9 cellular contexts compared by ENCODE assay signal in the genomic region with DNA sequence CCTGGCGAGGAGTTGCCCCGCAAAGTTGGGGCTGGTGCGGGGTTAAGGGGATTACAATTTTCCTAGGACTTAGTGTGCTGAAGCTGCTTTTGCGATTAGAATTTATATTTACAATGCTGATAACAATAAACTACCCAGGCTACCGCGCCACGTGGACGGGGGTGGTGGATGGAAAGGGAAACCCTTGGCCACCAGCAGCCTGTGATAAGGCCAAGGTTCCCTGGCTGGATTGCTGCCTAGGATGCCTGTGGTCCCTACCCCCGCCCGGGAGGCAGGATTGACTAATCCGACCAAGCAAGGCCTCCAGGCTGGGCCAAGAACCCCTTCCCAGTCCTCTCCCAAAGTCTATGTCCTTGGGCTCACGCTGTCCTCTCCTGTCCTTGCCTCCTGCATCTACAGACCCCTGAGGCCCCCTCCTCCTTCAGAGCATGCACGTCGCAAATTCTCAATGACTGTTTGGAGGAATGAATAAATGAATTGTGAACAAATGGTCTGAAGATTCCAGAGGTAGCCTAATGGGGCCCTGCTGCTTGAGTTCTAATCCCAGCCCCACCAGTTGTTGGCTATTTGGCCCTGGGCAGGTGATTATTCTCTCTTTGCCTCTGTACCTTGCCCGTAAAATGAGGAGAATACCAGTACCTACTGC. TPM values are rescaled to one million over a fixed set of nuclear protein-coding genes. Genes with fewer than 3 reads are reported as not detected.
DNase-seq lines count a peak whose midpoint lies in the region; ATAC-seq and TF ChIP-seq lines count a peak whose summit lies in the region.
"Had no signal": no experiment of that assay in that cellular context is flagged by ENCODE, and none has a peak within 500 bp of the region (broad histone marks: within the 10 kb centered on the region; RNA-seq: fewer than 3 reads in every experiment).

No MANE protein-coding gene starts in this region.

- WGBS in right lobe of liver (ENCODE audit: insufficient coverage, low coverage, low lambda C conversion rate, missing lambda C conversion rate): 25% methylated on average over 9 of the region's 15 CpGs
- WGBS in suprapubic skin: 41% methylated on average over 13 of the region's 15 CpGs

- H3K9me3 ChIP-seq in colonic mucosa: no peaks in the 10 kb centered on the region
- H3K9me3 ChIP-seq in right lobe of liver: no peaks in the 10 kb centered on the region
- H3K9me3 ChIP-seq in suprapubic skin: no peaks in the 10 kb centered on the region

- peak overlapping the region; percentile 30 to 68 for H3K9ac ChIP-seq in colonic mucosa (ENCODE audit: low read depth in 2 of 2, low read length in 2 of 2)

- H3K4me3 ChIP-seq in colonic mucosa (peak overlapping the region; percentile 42), right lobe of liver (peak overlapping the region; percentile 42 to 57 (median 50)), suprapubic skin (peak overlapping the region; percentile 53)

- TF ChIP-seq POLR2A in right lobe of liver (IDR thresholded peaks at IDR 0.05) (no peak), suprapubic skin (IDR thresholded peaks at IDR 0.05) (no peak)

- no peak for TF ChIP-seq EP300 in suprapubic skin (IDR thresholded peaks at IDR 0.05)

- DNase-seq in HUDEP-2 (lab: John Stamatoyannopoulos, UW; ENCODE audit: unreplicated experiment in 76 of 76): peak in 45 of 76 experiments; percentile 14 to 60 (median 31)
- DNase-seq in colonic mucosa: no peak
- DNase-seq in right lobe of liver: peak; percentile 86 to 94 (median 94)
- no peak for DNase-seq in suprapubic skin (ENCODE audit: low spot score in 2 of 2)
- DNase-seq in activated effector memory CD4-positive, alpha-beta T cell treated with Interleukin-2 at 50 U/mL for 16 hours: no peak
- no peak for DNase-seq in OCI-M2 (lab: John Stamatoyannopoulos, UW; ENCODE audit: unreplicated experiment)
- DNase-seq: activated CD4-positive, alpha-beta T cell treated with anti-CD3 and anti-CD28 coated beads, Interleukin-2, amount 50 U/mL, for 48 hours had no signal

- no peaks in the 10 kb centered on the region for H3K27me3 ChIP-seq in colonic mucosa
- H3K27me3 ChIP-seq in right lobe of liver: no peaks in the 10 kb centered on the region
- H3K27me3 ChIP-seq in suprapubic skin: no peaks in the 10 kb centered on the region

- peak; percentile 75 to 83 (median 79) for ATAC-seq in right lobe of liver
- no peak for ATAC-seq in HG03095 (IDR thresholded peaks at IDR 0.05; ENCODE audit: unreplicated experiment)
- no peak for ATAC-seq in GM21423 (IDR thresholded peaks at IDR 0.05; ENCODE audit: unreplicated experiment)

- H3K36me3 ChIP-seq in colonic mucosa (no peaks in the 10 kb centered on the region), right lobe of liver (no peaks in the 10 kb centered on the region), suprapubic skin (no peaks in the 10 kb centered on the region)

- intact Hi-C loops in colonic mucosa (cut with DNase I): no loop called here
- intact Hi-C loops in right lobe of liver (cut with DNase I): no loop called here

- H3K4me1 ChIP-seq in colonic mucosa (peaks cover 8% of the 10 kb centered on the region), right lobe of liver (peaks cover 0 to 27% (median 13%) of the 10 kb centered on the region in 4 donors), suprapubic skin (peaks cover 20% of the 10 kb centered on the region)

- no peak overlapping the region for H3K27ac ChIP-seq in colonic mucosa
- peak overlapping the region; percentile 57 to 79 (median 78) for H3K27ac ChIP-seq in right lobe of liver
- peak overlapping the region; percentile 50 for H3K27ac ChIP-seq in suprapubic skin

- TF ChIP-seq CTCF in colonic mucosa (IDR thresholded peaks at IDR 0.05) (no peak), right lobe of liver (IDR thresholded peaks at IDR 0.05) (no peak), suprapubic skin (IDR thresholded peaks at IDR 0.05) (no peak)

RNA-seq across cellular contexts. Expression of a gene that starts 7.6 kb away (rescaled TPM):
- total RNA-seq in colonic mucosa: 10 to 100 TPM; 50.1 to 83.7 TPM
- 10 to 100 TPM; 15.1 to 35.8 (median 28.5) TPM for total RNA-seq in right lobe of liver
- 10 to 100 TPM in 3 of 4 donors, 1 to 10 TPM in 1; 7.8 to 21.4 (median 15.3) TPM for total RNA-seq in suprapubic skin

Comparison
In these comparisons a context has a peak if more than half of its experiments do, and no peak if none do; other contexts are left out.
1. DNase-seq: peak in HUDEP-2 (45 of 76) and right lobe of liver (3 of 3); none in colonic mucosa (single experiment), suprapubic skin (0 of 2), activated effector memory CD4-positive, alpha-beta T cell treated with Interleukin-2 at 50 U/mL for 16 hours (single experiment) and OCI-M2 (single experiment).
2. ATAC-seq: peak in right lobe of liver (4 of 4); none in HG03095 (single experiment) and GM21423 (single experiment).
3. Peak in every context shown above with its lines, with median percentiles within 50 percentile points of each other: H3K4me3 ChIP-seq.